1 cellular context compared by ENCODE assay signal in the genomic region with DNA sequence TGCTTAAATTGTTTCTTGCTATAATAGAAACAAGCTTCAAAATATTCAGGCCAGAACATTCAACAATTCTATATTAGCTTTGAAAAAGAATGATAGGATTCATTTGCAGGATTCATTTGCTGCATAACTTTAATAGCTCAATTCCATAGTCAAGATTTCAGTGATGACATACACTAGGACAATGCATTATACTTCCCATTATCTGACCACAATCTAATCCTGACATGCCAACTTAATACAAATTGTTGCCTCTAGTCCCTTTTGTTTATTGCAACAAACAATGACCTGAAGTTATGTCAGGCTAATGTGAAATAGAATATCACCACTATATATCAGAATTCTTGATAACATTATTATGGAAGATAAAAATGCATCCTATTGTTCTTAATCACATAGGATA.
TF ChIP-seq lines count a peak whose summit lies in the region.

No MANE protein-coding gene starts in this region.

TF ChIP-seq in GM23338, 12 proteins besides CTCF, POLR2A, EP300 and RAD21 (continued from another document):
- TF ChIP-seq, protein P1, sequence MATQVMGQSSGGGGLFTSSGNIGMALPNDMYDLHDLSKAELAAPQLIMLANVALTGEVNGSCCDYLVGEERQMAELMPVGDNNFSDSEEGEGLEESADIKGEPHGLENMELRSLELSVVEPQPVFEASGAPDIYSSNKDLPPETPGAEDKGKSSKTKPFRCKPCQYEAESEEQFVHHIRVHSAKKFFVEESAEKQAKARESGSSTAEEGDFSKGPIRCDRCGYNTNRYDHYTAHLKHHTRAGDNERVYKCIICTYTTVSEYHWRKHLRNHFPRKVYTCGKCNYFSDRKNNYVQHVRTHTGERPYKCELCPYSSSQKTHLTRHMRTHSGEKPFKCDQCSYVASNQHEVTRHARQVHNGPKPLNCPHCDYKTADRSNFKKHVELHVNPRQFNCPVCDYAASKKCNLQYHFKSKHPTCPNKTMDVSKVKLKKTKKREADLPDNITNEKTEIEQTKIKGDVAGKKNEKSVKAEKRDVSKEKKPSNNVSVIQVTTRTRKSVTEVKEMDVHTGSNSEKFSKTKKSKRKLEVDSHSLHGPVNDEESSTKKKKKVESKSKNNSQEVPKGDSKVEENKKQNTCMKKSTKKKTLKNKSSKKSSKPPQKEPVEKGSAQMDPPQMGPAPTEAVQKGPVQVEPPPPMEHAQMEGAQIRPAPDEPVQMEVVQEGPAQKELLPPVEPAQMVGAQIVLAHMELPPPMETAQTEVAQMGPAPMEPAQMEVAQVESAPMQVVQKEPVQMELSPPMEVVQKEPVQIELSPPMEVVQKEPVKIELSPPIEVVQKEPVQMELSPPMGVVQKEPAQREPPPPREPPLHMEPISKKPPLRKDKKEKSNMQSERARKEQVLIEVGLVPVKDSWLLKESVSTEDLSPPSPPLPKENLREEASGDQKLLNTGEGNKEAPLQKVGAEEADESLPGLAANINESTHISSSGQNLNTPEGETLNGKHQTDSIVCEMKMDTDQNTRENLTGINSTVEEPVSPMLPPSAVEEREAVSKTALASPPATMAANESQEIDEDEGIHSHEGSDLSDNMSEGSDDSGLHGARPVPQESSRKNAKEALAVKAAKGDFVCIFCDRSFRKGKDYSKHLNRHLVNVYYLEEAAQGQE (IDR thresholded peaks at IDR 0.05; ENCODE audit: unreplicated experiment): no peak
- TF ChIP-seq, protein P2, sequence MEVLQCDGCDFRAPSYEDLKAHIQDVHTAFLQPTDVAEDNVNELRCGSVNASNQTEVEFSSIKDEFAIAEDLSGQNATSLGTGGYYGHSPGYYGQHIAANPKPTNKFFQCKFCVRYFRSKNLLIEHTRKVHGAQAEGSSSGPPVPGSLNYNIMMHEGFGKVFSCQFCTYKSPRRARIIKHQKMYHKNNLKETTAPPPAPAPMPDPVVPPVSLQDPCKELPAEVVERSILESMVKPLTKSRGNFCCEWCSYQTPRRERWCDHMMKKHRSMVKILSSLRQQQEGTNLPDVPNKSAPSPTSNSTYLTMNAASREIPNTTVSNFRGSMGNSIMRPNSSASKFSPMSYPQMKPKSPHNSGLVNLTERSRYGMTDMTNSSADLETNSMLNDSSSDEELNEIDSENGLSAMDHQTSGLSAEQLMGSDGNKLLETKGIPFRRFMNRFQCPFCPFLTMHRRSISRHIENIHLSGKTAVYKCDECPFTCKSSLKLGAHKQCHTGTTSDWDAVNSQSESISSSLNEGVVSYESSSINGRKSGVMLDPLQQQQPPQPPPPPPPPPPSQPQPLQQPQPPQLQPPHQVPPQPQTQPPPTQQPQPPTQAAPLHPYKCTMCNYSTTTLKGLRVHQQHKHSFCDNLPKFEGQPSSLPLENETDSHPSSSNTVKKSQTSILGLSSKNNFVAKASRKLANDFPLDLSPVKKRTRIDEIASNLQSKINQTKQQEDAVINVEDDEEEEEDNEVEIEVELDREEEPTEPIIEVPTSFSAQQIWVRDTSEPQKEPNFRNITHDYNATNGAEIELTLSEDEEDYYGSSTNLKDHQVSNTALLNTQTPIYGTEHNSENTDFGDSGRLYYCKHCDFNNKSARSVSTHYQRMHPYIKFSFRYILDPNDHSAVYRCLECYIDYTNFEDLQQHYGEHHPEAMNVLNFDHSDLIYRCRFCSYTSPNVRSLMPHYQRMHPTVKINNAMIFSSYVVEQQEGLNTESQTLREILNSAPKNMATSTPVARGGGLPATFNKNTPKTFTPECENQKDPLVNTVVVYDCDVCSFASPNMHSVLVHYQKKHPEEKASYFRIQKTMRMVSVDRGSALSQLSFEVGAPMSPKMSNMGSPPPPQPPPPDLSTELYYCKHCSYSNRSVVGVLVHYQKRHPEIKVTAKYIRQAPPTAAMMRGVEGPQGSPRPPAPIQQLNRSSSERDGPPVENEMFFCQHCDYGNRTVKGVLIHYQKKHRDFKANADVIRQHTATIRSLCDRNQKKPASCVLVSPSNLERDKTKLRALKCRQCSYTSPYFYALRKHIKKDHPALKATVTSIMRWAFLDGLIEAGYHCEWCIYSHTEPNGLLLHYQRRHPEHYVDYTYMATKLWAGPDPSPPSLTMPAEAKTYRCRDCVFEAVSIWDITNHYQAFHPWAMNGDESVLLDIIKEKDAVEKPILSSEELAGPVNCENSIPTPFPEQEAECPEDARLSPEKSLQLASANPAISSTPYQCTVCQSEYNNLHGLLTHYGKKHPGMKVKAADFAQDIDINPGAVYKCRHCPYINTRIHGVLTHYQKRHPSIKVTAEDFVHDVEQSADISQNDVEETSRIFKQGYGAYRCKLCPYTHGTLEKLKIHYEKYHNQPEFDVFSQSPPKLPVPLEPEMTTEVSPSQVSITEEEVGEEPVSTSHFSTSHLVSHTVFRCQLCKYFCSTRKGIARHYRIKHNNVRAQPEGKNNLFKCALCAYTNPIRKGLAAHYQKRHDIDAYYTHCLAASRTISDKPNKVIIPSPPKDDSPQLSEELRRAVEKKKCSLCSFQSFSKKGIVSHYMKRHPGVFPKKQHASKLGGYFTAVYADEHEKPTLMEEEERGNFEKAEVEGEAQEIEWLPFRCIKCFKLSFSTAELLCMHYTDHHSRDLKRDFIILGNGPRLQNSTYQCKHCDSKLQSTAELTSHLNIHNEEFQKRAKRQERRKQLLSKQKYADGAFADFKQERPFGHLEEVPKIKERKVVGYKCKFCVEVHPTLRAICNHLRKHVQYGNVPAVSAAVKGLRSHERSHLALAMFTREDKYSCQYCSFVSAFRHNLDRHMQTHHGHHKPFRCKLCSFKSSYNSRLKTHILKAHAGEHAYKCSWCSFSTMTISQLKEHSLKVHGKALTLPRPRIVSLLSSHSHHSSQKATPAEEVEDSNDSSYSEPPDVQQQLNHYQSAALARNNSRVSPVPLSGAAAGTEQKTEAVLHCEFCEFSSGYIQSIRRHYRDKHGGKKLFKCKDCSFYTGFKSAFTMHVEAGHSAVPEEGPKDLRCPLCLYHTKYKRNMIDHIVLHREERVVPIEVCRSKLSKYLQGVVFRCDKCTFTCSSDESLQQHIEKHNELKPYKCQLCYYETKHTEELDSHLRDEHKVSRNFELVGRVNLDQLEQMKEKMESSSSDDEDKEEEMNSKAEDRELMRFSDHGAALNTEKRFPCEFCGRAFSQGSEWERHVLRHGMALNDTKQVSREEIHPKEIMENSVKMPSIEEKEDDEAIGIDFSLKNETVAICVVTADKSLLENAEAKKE (CRISPR knock-in tag; IDR thresholded peaks at IDR 0.05): no peak
- TF ChIP-seq EZH2 (IDR thresholded peaks at IDR 0.05; ENCODE audit: low read depth, unreplicated experiment): no peak
